Comparison of ENCODE assay signal across 1 cellular context in the genomic region with DNA sequence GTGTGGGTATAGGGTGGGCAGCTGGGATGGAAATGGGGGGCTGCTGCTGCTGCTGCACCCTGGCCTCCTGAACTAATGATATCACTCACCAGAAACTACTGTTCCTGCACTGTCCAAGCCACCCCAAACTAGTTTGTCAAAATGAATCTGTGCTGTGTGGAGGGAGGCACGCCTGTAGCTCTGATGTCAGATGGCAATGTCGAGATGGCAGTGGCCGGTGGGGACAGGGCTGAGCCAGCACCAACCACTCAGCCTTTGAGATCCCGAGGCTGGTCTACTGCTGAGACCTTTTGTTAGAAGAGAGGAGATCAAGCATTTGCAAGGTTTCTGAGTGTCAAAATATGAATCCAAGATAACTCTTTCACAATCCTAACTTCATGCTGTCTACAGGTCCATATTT.
TF ChIP-seq lines count a peak whose summit lies in the region.

No MANE protein-coding gene starts in this region.

TF ChIP-seq in IMR-90, 13 proteins besides CTCF, POLR2A, EP300 and RAD21:
- TF ChIP-seq, protein P1, sequence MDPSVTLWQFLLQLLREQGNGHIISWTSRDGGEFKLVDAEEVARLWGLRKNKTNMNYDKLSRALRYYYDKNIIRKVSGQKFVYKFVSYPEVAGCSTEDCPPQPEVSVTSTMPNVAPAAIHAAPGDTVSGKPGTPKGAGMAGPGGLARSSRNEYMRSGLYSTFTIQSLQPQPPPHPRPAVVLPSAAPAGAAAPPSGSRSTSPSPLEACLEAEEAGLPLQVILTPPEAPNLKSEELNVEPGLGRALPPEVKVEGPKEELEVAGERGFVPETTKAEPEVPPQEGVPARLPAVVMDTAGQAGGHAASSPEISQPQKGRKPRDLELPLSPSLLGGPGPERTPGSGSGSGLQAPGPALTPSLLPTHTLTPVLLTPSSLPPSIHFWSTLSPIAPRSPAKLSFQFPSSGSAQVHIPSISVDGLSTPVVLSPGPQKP (IDR thresholded peaks at IDR 0.05; ENCODE audit: borderline replicate concordance, low read depth, low read length): no peak
- TF ChIP-seq RCOR1 (IDR thresholded peaks at IDR 0.05; ENCODE audit: insufficient replicate concordance, low read length) (no peak), SMC3 (IDR thresholded peaks at IDR 0.05; ENCODE audit: low read depth, low read length) (no peak)
